10 cellular contexts compared by ENCODE assay signal in genomic region chr3:197023241-197023997, GRCh38. TPM values are rescaled to one million over a fixed set of nuclear protein-coding genes. Genes with fewer than 3 reads are reported as not detected.
DNase-seq lines count a peak whose midpoint lies in the region; ATAC-seq and TF ChIP-seq lines count a peak whose summit lies in the region.
"Had no signal": no experiment of that assay in that cellular context is flagged by ENCODE, and none has a peak within 500 bp of the region (broad histone marks: within the 10 kb centered on the region; RNA-seq: fewer than 3 reads in every experiment).

No MANE protein-coding gene starts in this region.

- H3K27ac Mint-ChIP-seq in natural killer cell: peak overlapping the region; percentile 70 to 81
- no peak overlapping the region for H3K27ac Mint-ChIP-seq in MCF 10A (ENCODE audit: low read depth, unreplicated experiment)

- H3K27me3 Mint-ChIP-seq in natural killer cell (ENCODE audit: low read depth in 2 of 2): peaks cover 0 to 4% of the 10 kb centered on the region in 2 donors
- H3K27me3 Mint-ChIP-seq in MCF 10A (ENCODE audit: insufficient read depth, unreplicated experiment): no peaks in the 10 kb centered on the region

- ATAC-seq in Right ventricle myocardium superior (ENCODE audit: poor library complexity) (no peak), Right ventricle myocardium inferior (no peak), HG03378 (IDR thresholded peaks at IDR 0.05; ENCODE audit: unreplicated experiment) (peak; percentile 68), natural killer cell (peak; percentile 49 to 67 (median 59))

- H3K36me3 Mint-ChIP-seq in natural killer cell (no peaks in the 10 kb centered on the region), MCF 10A (ENCODE audit: insufficient read depth, unreplicated experiment) (peaks cover 4% of the 10 kb centered on the region)

- H3K9me3 Mint-ChIP-seq in natural killer cell (no peaks in the 10 kb centered on the region), MCF 10A (ENCODE audit: unreplicated experiment) (no peaks in the 10 kb centered on the region)

- H3K4me1 Mint-ChIP-seq in natural killer cell: peaks cover 14 to 26% of the 10 kb centered on the region in 2 donors
- no peaks in the 10 kb centered on the region for H3K4me1 Mint-ChIP-seq in MCF 10A (ENCODE audit: insufficient read depth, unreplicated experiment)

- no peaks in the 10 kb centered on the region for H3K36me3 ChIP-seq in Peyer's patch
- H3K36me3 ChIP-seq: heart right ventricle had no signal

- no TSS peak for BruUV-seq in MCF 10A (replicated peaks; lab: Mats Ljungman, UMichigan)

- CTCF ChIA-PET in MCF 10A (lab: Yijun Ruan, JAX): interaction anchor here (0.7 kb wide), 1 partner anchor 37 kb away, joined by 3 read pairs; no protein-coding TSS in a partner anchor

- H3K9me3 ChIP-seq in Peyer's patch: no peaks in the 10 kb centered on the region
- H3K9me3 ChIP-seq: heart right ventricle had no signal

- peak overlapping the region in 1 of 4 donors; percentile 29 for H3K4me3 ChIP-seq in Peyer's patch

- no peak for TF ChIP-seq POLR2A in Peyer's patch (IDR thresholded peaks at IDR 0.05)

- no peak for TF ChIP-seq CTCF in Peyer's patch (IDR thresholded peaks at IDR 0.05)
- no peak for TF ChIP-seq CTCF in natural killer cell (IDR thresholded peaks at IDR 0.05)
- no peak for TF ChIP-seq CTCF in MCF 10A (IDR thresholded peaks at IDR 0.05; ENCODE audit: unreplicated experiment)

- H3K27ac ChIP-seq in Peyer's patch: peak overlapping the region in 1 of 4 donors; percentile 25
- H3K27ac ChIP-seq: heart right ventricle, VCaP had no signal

- H3K4me3 Mint-ChIP-seq in natural killer cell: peak overlapping the region; percentile 90
- no peak overlapping the region for H3K4me3 Mint-ChIP-seq in MCF 10A (ENCODE audit: unreplicated experiment)

- no peaks in the 10 kb centered on the region for H3K27me3 ChIP-seq in Peyer's patch

- POLR2A ChIA-PET in MCF 10A (lab: Yijun Ruan, JAX): interaction anchor here (1.3 kb wide), 1 partner anchor 8 kb away, joined by 3 read pairs; no protein-coding TSS in a partner anchor

- peaks cover 0 to 15% (median 5%) of the 10 kb centered on the region in 4 donors for H3K4me1 ChIP-seq in Peyer's patch

- intact Hi-C loops in Right ventricle myocardium superior (cut with DNase I) (no loop called here), Right ventricle myocardium inferior (cut with DNase I) (no loop called here), natural killer cell (cut with micrococcal nuclease) (no loop called here), MCF 10A (cut with micrococcal nuclease) (no loop called here)

- DNase-seq in Right ventricle myocardium superior (peak; percentile 30), Right ventricle myocardium inferior (ENCODE audit: missing footprints) (no peak), Peyer's patch (peak; percentile 35 to 64 (median 62)), natural killer cell (no peak), amniotic stem cell (lab: John Stamatoyannopoulos, UW) (no peak), cerebellar cortex (ENCODE audit: low spot score) (no peak), MCF 10A (ENCODE audit: unreplicated experiment) (no peak)
- DNase-seq: heart right ventricle had no signal

RNA-seq across cellular contexts. Expression of gene MELTF, which starts 6.2 kb away (rescaled TPM):
- total RNA-seq in Right ventricle myocardium superior (3.1 TPM), Right ventricle myocardium inferior (4.0 TPM), Peyer's patch (100 to 1,000 TPM in 1 of 4 donors, 10 to 100 TPM in 3; 17.3 to 143 (median 50.7) TPM), natural killer cell (1 to 10 TPM; 2.4 to 4.3 (median 4.0) TPM), MCF 10A (2022) (9.1 and 20.6 TPM in 2 replicates)

RNA-seq across cellular contexts. Expression of gene PIGZ, which starts 54.8 kb away (rescaled TPM):
- total RNA-seq in Right ventricle myocardium superior: 2.2 TPM
- 2.8 TPM for total RNA-seq in Right ventricle myocardium inferior
- 100 to 1,000 TPM in 1 of 4 donors, 10 to 100 TPM in 2, 1 to 10 TPM in 1; 5.0 to 212 (median 44.5) TPM for total RNA-seq in Peyer's patch
- total RNA-seq in natural killer cell: 1 to 10 TPM; 2.2 to 2.3 (median 2.2) TPM
- 5.2 and 7.1 TPM in 2 replicates for total RNA-seq in MCF 10A (2022)

Comparison
In these comparisons a context has a peak if more than half of its experiments do, and no peak if none do; other contexts are left out.
1. DNase-seq: peak in Right ventricle myocardium superior (single experiment) and Peyer's patch (3 of 3); none in Right ventricle myocardium inferior (single experiment), natural killer cell (single experiment), amniotic stem cell (single experiment), cerebellar cortex (single experiment) and MCF 10A (single experiment).
2. ATAC-seq: peak in HG03378 (single experiment) and natural killer cell (3 of 3); none in Right ventricle myocardium superior (single experiment) and Right ventricle myocardium inferior (single experiment).